Comparison of ENCODE assay signal across 1 cellular context in the genomic region with DNA sequence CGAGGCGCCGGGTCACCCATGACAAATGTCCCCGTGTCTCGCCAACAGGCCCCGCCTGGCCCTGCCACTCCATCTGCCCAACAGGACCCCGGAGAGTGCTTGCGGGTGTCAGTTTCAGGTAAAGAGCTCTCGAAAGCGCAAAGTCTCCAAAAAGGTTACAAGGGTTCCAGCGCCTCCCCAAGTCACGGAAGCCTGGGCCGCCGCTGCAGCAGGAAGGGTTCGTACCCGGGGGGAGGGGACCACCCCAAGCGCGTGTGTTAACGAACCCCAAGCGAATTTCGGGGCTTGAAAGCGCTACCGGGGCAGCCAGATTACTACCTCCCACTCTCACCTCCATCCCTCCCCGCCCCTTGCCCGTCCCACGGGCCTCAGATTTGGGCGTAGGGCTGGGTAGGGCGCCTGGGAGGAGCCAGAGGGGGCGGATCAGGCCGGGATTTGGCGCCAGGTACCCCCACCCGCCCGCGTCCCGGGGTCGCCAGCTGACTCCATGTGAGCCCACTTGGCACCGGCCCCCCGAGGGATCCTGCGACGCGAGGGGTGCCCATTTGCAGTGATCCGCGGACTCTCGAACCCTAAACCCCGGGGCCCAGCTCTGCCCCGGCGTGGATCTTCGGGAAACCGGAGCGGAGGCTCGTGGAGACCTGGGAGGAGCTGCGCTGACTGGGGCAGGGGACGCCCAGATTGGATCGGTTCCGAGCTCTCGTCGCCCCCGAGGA.
TF ChIP-seq lines count a peak whose summit lies in the region.

No MANE protein-coding gene starts in this region.

TF ChIP-seq in H1, 55 proteins besides CTCF, POLR2A, EP300 and RAD21:
- TF ChIP-seq SUZ12 (IDR thresholded peaks at IDR 0.05; ENCODE audit: low read length) (peak; percentile 73), CTBP2 (IDR thresholded peaks at IDR 0.05; ENCODE audit: borderline replicate concordance, insufficient read depth, insufficient read length, low read length) (peak; percentile 92), ASH2L (IDR thresholded peaks at IDR 0.05; ENCODE audit: low read length) (peak; percentile 34), SRF (IDR thresholded peaks at IDR 0.05; ENCODE audit: low read depth, low read length) (no peak), KDM4A (IDR thresholded peaks at IDR 0.05; ENCODE audit: low read depth, low read length, severe bottlenecking) (peak; percentile 31), EZH2 (IDR thresholded peaks at IDR 0.05; ENCODE audit: low read depth, low read length, severe bottlenecking) (peak; percentile 69), HDAC6 (IDR thresholded peaks at IDR 0.05; ENCODE audit: low read depth, low read length) (no peak), GABPA (IDR thresholded peaks at IDR 0.05; ENCODE audit: borderline replicate concordance, insufficient read depth, low read length) (no peak), RNF2 (IDR thresholded peaks at IDR 0.05; ENCODE audit: borderline replicate concordance, low read depth, low read length, missing control alignments, poor library complexity, severe bottlenecking) (peak; percentile 94), TCF12 (IDR thresholded peaks at IDR 0.05; ENCODE audit: low read depth, low read length) (0 out of 2 replicates have a peak, but pooled peaks have one; percentile 70)
TF ChIP-seq in H1: peak in this region for 7.
